In the genomic region with DNA sequence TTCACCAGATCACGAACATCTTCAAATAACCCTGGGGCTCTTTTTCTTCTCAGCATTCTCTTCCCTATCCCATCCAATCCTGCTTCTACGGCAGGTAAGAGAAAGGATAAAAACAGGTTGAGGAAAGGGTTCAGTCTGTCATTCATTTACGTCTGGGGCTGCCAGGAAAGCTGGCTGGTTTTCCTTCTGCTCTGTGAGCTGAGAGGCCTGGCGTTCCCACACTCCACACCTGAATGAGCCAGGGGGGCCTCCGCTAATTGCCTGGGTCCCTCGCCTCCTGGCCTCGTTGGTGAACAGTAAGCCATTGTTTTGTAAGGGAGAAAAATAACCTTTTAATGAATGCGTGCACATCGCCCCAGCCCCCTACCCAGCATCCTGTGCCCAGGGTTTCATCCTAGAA, we compare ENCODE assay signal across 28 cellular contexts.
"Had no signal": no experiment of that assay in that cellular context is flagged by ENCODE, and none has a peak within 500 bp of the region (broad histone marks: within the 10 kb centered on the region; RNA-seq: fewer than 3 reads in every experiment).

No MANE protein-coding gene starts in this region.

- H3K27me3 Mint-ChIP-seq: activated CD4-positive, alpha-beta T cell treated with anti-CD3 and anti-CD28 coated beads, Interleukin-2, amount 10 ng/mL, durations not matched to agents 24 days and 14 days; activated naive CD8-positive, alpha-beta T cell treated with anti-CD3 and anti-CD28 coated beads, Interleukin-2, amount 10 ng/mL, durations not matched to agents 7 days and 5 days had no signal

- H3K27me3 ChIP-seq: ascending aorta had no signal

- H3K4me3 ChIP-seq: ascending aorta, breast epithelium, cardiac muscle cell, colonic mucosa, esophagus squamous epithelium, gastroesophageal sphincter, heart right ventricle had no signal

- DNase-seq: activated B cell treated with CpG ODN at 0.5 μM for 24 hours; activated CD4-positive, alpha-beta memory T cell treated with anti-CD3 and anti-CD28 coated beads, Interleukin-2, amount 10 ng/mL, durations not matched to agents 7 days and 5 days; activated CD4-positive, alpha-beta T cell treated with anti-CD3 and anti-CD28 coated beads, Interleukin-2, amount 10 ng/mL, durations not matched to agents 24 days and 14 days; activated CD8-positive, alpha-beta memory T cell treated with anti-CD3 and anti-CD28 coated beads, Interleukin-2, amount 50 U/mL, for 48 hours; activated gamma-delta T cell; activated naive CD4-positive, alpha-beta T cell; activated naive CD4-positive, alpha-beta T cell treated with anti-CD3 and anti-CD28 coated beads, Interleukin-2, amount 10 ng/mL, durations not matched to agents 7 days and 5 days; activated naive CD8-positive, alpha-beta T cell treated with anti-CD3 and anti-CD28 coated beads, Interleukin-2, amount 10 ng/mL, durations not matched to agents 7 days and 5 days; activated T-cell treated with anti-CD3 and anti-CD28 coated beads for 4 hours; activated T-cell treated with anti-CD3 and anti-CD28 coated beads, Interleukin-2, amount 50 U/mL, for 24 hours; activated T-cell treated with anti-CD3 and anti-CD28 coated beads, Interleukin-2, amount 50 U/mL, for 72 hours; central memory CD4-positive, alpha-beta T cell; cerebellar nuclear complex; colonic mucosa; effector CD8-positive, alpha-beta T cell; esophagus squamous epithelium; foreskin melanocyte; heart right ventricle; T-helper 9 cell had no signal

- H3K9me3 Mint-ChIP-seq: activated B cell treated with CpG ODN at 0.5 μM for 24 hours; activated CD4-positive, alpha-beta T cell treated with anti-CD3 and anti-CD28 coated beads, Interleukin-2, amount 10 ng/mL, durations not matched to agents 24 days and 14 days; T-helper 1 cell treated with Interleukin-12 subunit alpha and Interleukin-12 subunit beta and Interleukin-4 antibody, amounts not matched to agents 30 μg/mL and 1 μg/mL, for 36 hours had no signal

- H3K36me3 Mint-ChIP-seq: activated naive CD4-positive, alpha-beta T cell treated with anti-CD3 and anti-CD28 coated beads, Interleukin-2, amount 10 ng/mL, durations not matched to agents 7 days and 5 days; activated naive CD8-positive, alpha-beta T cell treated with anti-CD3 and anti-CD28 coated beads, Interleukin-2, amount 10 ng/mL, durations not matched to agents 7 days and 5 days; brain had no signal

- H3K4me1 ChIP-seq: ascending aorta, breast epithelium, colonic mucosa, esophagus squamous epithelium, gastroesophageal sphincter, heart right ventricle had no signal

- ATAC-seq: activated CD4-positive, CD25-positive, alpha-beta regulatory T cell treated with anti-CD3 and anti-CD28 coated beads, Interleukin-2, amount 50 U/mL, for 24 hours; gastroesophageal sphincter; heart right ventricle had no signal

- H3K36me3 ChIP-seq: ascending aorta, breast epithelium, cardiac muscle cell, colonic mucosa, esophagus squamous epithelium, gastroesophageal sphincter, heart right ventricle had no signal

- H3K9me3 ChIP-seq: ascending aorta, breast epithelium, colonic mucosa, esophagus squamous epithelium, gastroesophageal sphincter, heart right ventricle had no signal

- H3K27ac ChIP-seq: ascending aorta, breast epithelium, cardiac muscle cell, colonic mucosa, esophagus squamous epithelium, gastroesophageal sphincter, heart right ventricle, VCaP had no signal

- H3K4me3 Mint-ChIP-seq: activated B cell treated with CpG ODN at 0.5 μM for 24 hours; activated CD4-positive, alpha-beta memory T cell treated with anti-CD3 and anti-CD28 coated beads, Interleukin-2, amount 10 ng/mL, durations not matched to agents 7 days and 5 days; activated CD4-positive, alpha-beta T cell treated with anti-CD3 and anti-CD28 coated beads, Interleukin-2, amount 10 ng/mL, durations not matched to agents 24 days and 14 days; activated naive CD4-positive, alpha-beta T cell treated with anti-CD3 and anti-CD28 coated beads, Interleukin-2, amount 10 ng/mL, durations not matched to agents 7 days and 5 days; activated naive CD8-positive, alpha-beta T cell treated with anti-CD3 and anti-CD28 coated beads, Interleukin-2, amount 10 ng/mL, durations not matched to agents 7 days and 5 days; activated T-cell treated with anti-CD3 and anti-CD28 coated beads, Interleukin-2, amount 50 U/mL, for 24 hours; activated T-cell treated with anti-CD3 and anti-CD28 coated beads, Interleukin-2, amount 50 U/mL, for 72 hours; brain; T-helper 1 cell treated with Interleukin-12 subunit alpha and Interleukin-12 subunit beta and Interleukin-4 antibody, amounts not matched to agents 30 μg/mL and 1 μg/mL, for 36 hours had no signal

- H3K27ac Mint-ChIP-seq: activated B cell treated with CpG ODN at 0.5 μM for 24 hours; activated CD4-positive, alpha-beta memory T cell treated with anti-CD3 and anti-CD28 coated beads, Interleukin-2, amount 10 ng/mL, durations not matched to agents 7 days and 5 days; activated CD4-positive, alpha-beta T cell treated with anti-CD3 and anti-CD28 coated beads, Interleukin-2, amount 10 ng/mL, durations not matched to agents 24 days and 14 days; activated naive CD4-positive, alpha-beta T cell treated with anti-CD3 and anti-CD28 coated beads, Interleukin-2, amount 10 ng/mL, durations not matched to agents 7 days and 5 days; activated naive CD4-positive, alpha-beta T cell treated with anti-CD3 and anti-CD28 coated beads, Interleukin-2, amount 50 U/mL, for 72 hours; activated naive CD8-positive, alpha-beta T cell treated with anti-CD3 and anti-CD28 coated beads, Interleukin-2, amount 10 ng/mL, durations not matched to agents 7 days and 5 days; activated T-cell treated with anti-CD3 and anti-CD28 coated beads, Interleukin-2, amount 50 U/mL, for 24 hours; activated T-cell treated with anti-CD3 and anti-CD28 coated beads, Interleukin-2, amount 50 U/mL, for 72 hours; brain; T-helper 1 cell treated with Interleukin-12 subunit alpha and Interleukin-12 subunit beta and Interleukin-4 antibody, amounts not matched to agents 30 μg/mL and 1 μg/mL, for 36 hours had no signal

- H3K4me1 Mint-ChIP-seq: activated B cell treated with CpG ODN at 0.5 μM for 24 hours; activated CD4-positive, alpha-beta memory T cell treated with anti-CD3 and anti-CD28 coated beads, Interleukin-2, amount 10 ng/mL, durations not matched to agents 7 days and 5 days; activated CD4-positive, alpha-beta T cell treated with anti-CD3 and anti-CD28 coated beads, Interleukin-2, amount 10 ng/mL, durations not matched to agents 24 days and 14 days; activated naive CD4-positive, alpha-beta T cell treated with anti-CD3 and anti-CD28 coated beads, Interleukin-2, amount 10 ng/mL, durations not matched to agents 7 days and 5 days; activated naive CD8-positive, alpha-beta T cell treated with anti-CD3 and anti-CD28 coated beads, Interleukin-2, amount 10 ng/mL, durations not matched to agents 7 days and 5 days; brain had no signal
